In the genomic region with DNA sequence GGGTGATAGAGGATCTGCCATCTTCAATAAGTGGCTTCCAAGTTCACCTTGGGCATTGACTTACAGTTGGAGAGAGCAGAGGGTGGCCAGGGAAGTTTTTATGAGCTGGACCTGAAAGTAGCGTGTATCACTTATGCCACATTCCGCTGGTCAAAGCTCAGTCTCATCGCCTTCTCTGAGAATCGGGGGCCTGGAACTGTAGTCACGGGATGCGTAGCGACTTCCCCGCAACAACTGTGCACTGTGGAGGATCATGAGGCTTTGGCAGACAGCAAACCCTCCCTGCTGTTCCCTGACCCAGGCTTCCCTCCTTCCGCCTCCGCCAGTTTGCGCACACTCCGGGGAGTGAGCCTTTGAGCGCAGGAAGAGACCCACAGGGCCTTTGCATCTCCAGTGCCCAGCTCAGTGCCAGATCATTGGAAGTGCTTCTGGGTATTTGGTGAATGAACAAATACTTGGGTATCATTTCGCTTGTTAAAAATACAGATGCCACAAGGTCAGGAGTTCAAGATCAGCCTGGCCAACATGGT, we compare ENCODE assay signal across 28 cellular contexts.
"Had no signal": no experiment of that assay in that cellular context is flagged by ENCODE, and none has a peak within 500 bp of the region (broad histone marks: within the 10 kb centered on the region; RNA-seq: fewer than 3 reads in every experiment).

No MANE protein-coding gene starts in this region.

- H3K9me3 ChIP-seq: SJCRH30 had no signal

- H3K4me3 Mint-ChIP-seq: activated CD4-positive, alpha-beta memory T cell treated with anti-CD3 and anti-CD28 coated beads, Interleukin-2, amount 10 ng/mL, durations not matched to agents 7 days and 5 days; activated CD8-positive, alpha-beta memory T cell treated with anti-CD3 and anti-CD28 coated beads, Interleukin-2, amount 10 ng/mL, durations not matched to agents 7 days and 5 days; activated naive CD4-positive, alpha-beta T cell treated with anti-CD3 and anti-CD28 coated beads, Interleukin-2, amount 10 ng/mL, durations not matched to agents 7 days and 5 days; activated naive CD8-positive, alpha-beta T cell; activated naive CD8-positive, alpha-beta T cell treated with anti-CD3 and anti-CD28 coated beads, Interleukin-2, amount 50 U/mL, for 24 hours; brain; IgD-negative memory B cell had no signal

- H3K9me3 Mint-ChIP-seq: activated CD4-positive, alpha-beta memory T cell treated with anti-CD3 and anti-CD28 coated beads, Interleukin-2, amount 10 ng/mL, durations not matched to agents 7 days and 5 days; activated naive CD4-positive, alpha-beta T cell treated with anti-CD3 and anti-CD28 coated beads, Interleukin-2, amount 10 ng/mL, durations not matched to agents 7 days and 5 days; activated naive CD8-positive, alpha-beta T cell treated with anti-CD3 and anti-CD28 coated beads, Interleukin-2, amount 50 U/mL, for 24 hours; activated T-helper 2 cell treated with anti-CD3 and anti-CD28 coated beads, Interferon-gamma antibody, Interleukin-2, Interleukin-4, amounts not matched to agents 10 μg/mL and 5 μg/mL and 100 μg/mL, durations not matched to agents 14 hours and 24 hours and 36 hours; brain; IgD-negative memory B cell had no signal

- H3K36me3 ChIP-seq: SJCRH30, WERI-Rb-1 had no signal

- H3K4me1 ChIP-seq: SJCRH30 had no signal

- H3K27ac Mint-ChIP-seq: activated CD4-positive, alpha-beta memory T cell treated with anti-CD3 and anti-CD28 coated beads, Interleukin-2, amount 10 ng/mL, durations not matched to agents 7 days and 5 days; activated CD8-positive, alpha-beta memory T cell treated with anti-CD3 and anti-CD28 coated beads, Interleukin-2, amount 10 ng/mL, durations not matched to agents 7 days and 5 days; activated naive CD4-positive, alpha-beta T cell treated with anti-CD3 and anti-CD28 coated beads, Interleukin-2, amount 10 ng/mL, durations not matched to agents 7 days and 5 days; activated naive CD8-positive, alpha-beta T cell; activated naive CD8-positive, alpha-beta T cell treated with anti-CD3 and anti-CD28 coated beads, Interleukin-2, amount 50 U/mL, for 24 hours; activated T-helper 2 cell treated with anti-CD3 and anti-CD28 coated beads, Interferon-gamma antibody, Interleukin-2, Interleukin-4, amounts not matched to agents 10 μg/mL and 5 μg/mL and 100 μg/mL, durations not matched to agents 14 hours and 24 hours and 36 hours; brain; IgD-negative memory B cell had no signal

- DNase-seq: activated CD4-positive, alpha-beta memory T cell treated with anti-CD3 and anti-CD28 coated beads, Interleukin-2, amount 10 ng/mL, durations not matched to agents 7 days and 5 days; activated CD4-positive, alpha-beta T cell treated with anti-CD3 and anti-CD28 coated beads for 1 hour; activated CD4-positive, alpha-beta T cell treated with anti-CD3 and anti-CD28 coated beads for 48 hours; activated CD4-positive, CD25-positive, alpha-beta regulatory T cell; activated CD8-positive, alpha-beta memory T cell treated with anti-CD3 and anti-CD28 coated beads for 24 hours; activated CD8-positive, alpha-beta memory T cell treated with anti-CD3 and anti-CD28 coated beads, Interleukin-2, amount 10 ng/mL, durations not matched to agents 7 days and 5 days; activated naive CD4-positive, alpha-beta T cell treated with anti-CD3 and anti-CD28 coated beads, Interleukin-2, amount 10 ng/mL, durations not matched to agents 7 days and 5 days; activated naive CD8-positive, alpha-beta T cell treated with anti-CD3 and anti-CD28 coated beads, Interleukin-2, amount 50 U/mL, for 24 hours; anterior cingulate cortex; Karpas-422; KBM-7; NCI-H1105; NCI-H1417 treated with DMSO at 0.1 percent for 48 hours; NCI-H1694; NCI-H1930; NCI-H2081 treated with DMSO at 0.1 percent for 48 hours; NCI-H226; NCI-H524 treated with DMSO at 0.1 percent for 48 hours; SHP77; SJCRH30; T1000; WERI-Rb-1 had no signal

- H3K4me1 Mint-ChIP-seq: activated CD4-positive, alpha-beta memory T cell treated with anti-CD3 and anti-CD28 coated beads, Interleukin-2, amount 10 ng/mL, durations not matched to agents 7 days and 5 days; activated CD8-positive, alpha-beta memory T cell treated with anti-CD3 and anti-CD28 coated beads, Interleukin-2, amount 10 ng/mL, durations not matched to agents 7 days and 5 days; activated naive CD4-positive, alpha-beta T cell treated with anti-CD3 and anti-CD28 coated beads, Interleukin-2, amount 10 ng/mL, durations not matched to agents 7 days and 5 days; IgD-negative memory B cell had no signal

- H3K27me3 Mint-ChIP-seq: activated CD8-positive, alpha-beta memory T cell treated with anti-CD3 and anti-CD28 coated beads, Interleukin-2, amount 10 ng/mL, durations not matched to agents 7 days and 5 days had no signal

- H3K36me3 Mint-ChIP-seq: activated CD8-positive, alpha-beta memory T cell treated with anti-CD3 and anti-CD28 coated beads, Interleukin-2, amount 10 ng/mL, durations not matched to agents 7 days and 5 days; activated naive CD4-positive, alpha-beta T cell treated with anti-CD3 and anti-CD28 coated beads, Interleukin-2, amount 10 ng/mL, durations not matched to agents 7 days and 5 days; activated naive CD8-positive, alpha-beta T cell; brain; IgD-negative memory B cell had no signal

- H3K27me3 ChIP-seq: SJCRH30 had no signal

- H3K27ac ChIP-seq: SJCRH30, SK-N-MC, WERI-Rb-1 had no signal

- ATAC-seq: activated CD8-positive, alpha-beta memory T cell treated with anti-CD3 and anti-CD28 coated beads, Interleukin-2, amount 10 ng/mL, durations not matched to agents 7 days and 5 days; activated naive CD8-positive, alpha-beta T cell treated with anti-CD3 and anti-CD28 coated beads, Interleukin-2, amount 50 U/mL, for 24 hours; Panc1 had no signal

- H3K4me3 ChIP-seq: SJCRH30, SK-N-MC had no signal
